ENCODE assay signal across 16 cellular contexts in genomic region chr10:105075031-105075430, GRCh38.
DNase-seq lines count a peak whose midpoint lies in the region; ATAC-seq and TF ChIP-seq lines count a peak whose summit lies in the region.
"Had no signal": no experiment of that assay in that cellular context is flagged by ENCODE, and none has a peak within 500 bp of the region (broad histone marks: within the 10 kb centered on the region; RNA-seq: fewer than 3 reads in every experiment).

No MANE protein-coding gene starts in this region.

- dilution Hi-C loops in mammary epithelial cell (cut with HindIII; ENCODE audit: low sequenced_read_pairs): no loop called here

- DNase-seq in mammary epithelial cell (peak; percentile 6), MCF 10A (ENCODE audit: unreplicated experiment) (no peak), RKO (ENCODE audit: low spot score) (peak; percentile 3), esophagus muscularis mucosa (ENCODE audit: extremely low spot score) (peak; percentile 80), renal cortical epithelial cell (ENCODE audit: low read depth) (peak; percentile 16), NCI-H69 (lab: John Stamatoyannopoulos, UW) (no peak), sciatic nerve (ENCODE audit: low spot score) (no peak)
- DNase-seq: C1 segment of cervical spinal cord; Calu3; CD4-positive, alpha-beta memory T cell; COR-L47; DMS153; DND-41; H9 had no signal

- H2AFZ ChIP-seq in mammary epithelial cell (ENCODE audit: low read depth, low read length): no peak overlapping the region
- H2AFZ ChIP-seq: GM23338 had no signal

- H3K79me2 ChIP-seq in mammary epithelial cell (ENCODE audit: insufficient read depth, low read length): no peaks in the 10 kb centered on the region

- no peak for TF ChIP-seq POLR2A in esophagus muscularis mucosa (IDR thresholded peaks at IDR 0.05; ENCODE audit: low read depth)

- no peak overlapping the region for H3K9ac ChIP-seq in mammary epithelial cell (ENCODE audit: insufficient read depth, low read length)

- H3K4me1 ChIP-seq in mammary epithelial cell (ENCODE audit: insufficient read depth, low read length) (peaks cover 19% of the 10 kb centered on the region), esophagus muscularis mucosa (no peaks in the 10 kb centered on the region)

- H3K4me2 ChIP-seq in mammary epithelial cell (ENCODE audit: insufficient read depth, low read depth, low read length): no peak overlapping the region
- H3K4me2 ChIP-seq: GM23338 had no signal

- H3K9me3 ChIP-seq in mammary epithelial cell (replicated peaks; ENCODE audit: insufficient read depth, low read length): no peaks in the 10 kb centered on the region
- H3K9me3 ChIP-seq in esophagus muscularis mucosa: no peaks in the 10 kb centered on the region

- H3K36me3 Mint-ChIP-seq in MCF 10A (ENCODE audit: insufficient read depth, unreplicated experiment): no peaks in the 10 kb centered on the region
- H3K36me3 Mint-ChIP-seq: CD4-positive, alpha-beta memory T cell had no signal

- no peaks in the 10 kb centered on the region for H3K27me3 ChIP-seq in mammary epithelial cell (ENCODE audit: insufficient read depth, low read length)
- no peaks in the 10 kb centered on the region for H3K27me3 ChIP-seq in esophagus muscularis mucosa

- H3K36me3 ChIP-seq in mammary epithelial cell (ENCODE audit: insufficient read depth, low read length) (no peaks in the 10 kb centered on the region), esophagus muscularis mucosa (no peaks in the 10 kb centered on the region)

- intact Hi-C loops in mammary epithelial cell (cut with micrococcal nuclease): no loop called here
- intact Hi-C loops in MCF 10A (cut with micrococcal nuclease): no loop called here
- intact Hi-C loops in esophagus muscularis mucosa (cut with DNase I): no loop called here
- intact Hi-C loops in sciatic nerve (cut with DNase I): no loop called here

- H4K20me1 ChIP-seq in mammary epithelial cell (ENCODE audit: insufficient read depth, low read length): no peaks in the 10 kb centered on the region

- TF ChIP-seq CTCF in mammary epithelial cell (conservative IDR thresholded peaks at IDR 0.05 in 1 of 2, IDR thresholded peaks at IDR 0.05 in 1 of 2; ENCODE audit: extremely low read depth in 1 of 2, insufficient read depth in 1 of 2, low read depth in 1 of 2, low read length in 2 of 2) (no peak), MCF 10A (IDR thresholded peaks at IDR 0.05; ENCODE audit: unreplicated experiment) (no peak), esophagus muscularis mucosa (IDR thresholded peaks at IDR 0.05) (no peak)

- H3K4me1 Mint-ChIP-seq in MCF 10A (ENCODE audit: insufficient read depth, unreplicated experiment): peaks cover 21% of the 10 kb centered on the region
- H3K4me1 Mint-ChIP-seq: CD4-positive, alpha-beta memory T cell; H9 had no signal

- H3K4me3 ChIP-seq in mammary epithelial cell (replicated peaks in 1 of 3; ENCODE audit: insufficient read depth in 1 of 3, low read depth in 2 of 3, low read length in 3 of 3): no peak overlapping the region
- no peak overlapping the region for H3K4me3 ChIP-seq in esophagus muscularis mucosa
- H3K4me3 ChIP-seq: GM23338 had no signal

- BruUV-seq in mammary epithelial cell (replicated peaks; lab: Mats Ljungman, UMichigan) (no TSS peak), MCF 10A (replicated peaks; lab: Mats Ljungman, UMichigan) (no TSS peak)

- WGBS in mammary epithelial cell (ENCODE audit: low coverage, missing lambda C conversion rate): 17% methylated on average over 1 of the region's 1 CpG
- WGBS in esophagus muscularis mucosa: 81% methylated on average over 1 of the region's 1 CpG

- no peak overlapping the region for H3K4me3 Mint-ChIP-seq in MCF 10A (ENCODE audit: unreplicated experiment)
- H3K4me3 Mint-ChIP-seq: CD4-positive, alpha-beta memory T cell; GM23338; H9 had no signal

- in situ Hi-C loops in mammary epithelial cell (cut with MboI; ENCODE audit: low sequenced_read_pairs in 2 of 2): no loop called here

- H3K9me3 Mint-ChIP-seq in MCF 10A (ENCODE audit: unreplicated experiment): no peaks in the 10 kb centered on the region
- H3K9me3 Mint-ChIP-seq: GM23338, H9 had no signal

- H3K27me3 Mint-ChIP-seq in MCF 10A (ENCODE audit: insufficient read depth, unreplicated experiment): no peaks in the 10 kb centered on the region

- no peak overlapping the region for H3K27ac Mint-ChIP-seq in MCF 10A (ENCODE audit: low read depth, unreplicated experiment)
- H3K27ac Mint-ChIP-seq: CD4-positive, alpha-beta memory T cell; GM23338; H9 had no signal

- POLR2A ChIA-PET in MCF 10A (lab: Yijun Ruan, JAX): interaction anchor here (0.6 to 1.0 kb wide), 3 partner anchors 9 to 1032 kb away, joined by 3 to 4 read pairs (median 3); no protein-coding TSS in a partner anchor

- ATAC-seq in sciatic nerve: no peak
- ATAC-seq: GM23338, HCT116 had no signal

- H3K27ac ChIP-seq in mammary epithelial cell (ENCODE audit: insufficient read depth, low read depth, low read length) (no peak overlapping the region), esophagus muscularis mucosa (replicated peaks in 1 of 4) (no peak overlapping the region)

- no peak for TF ChIP-seq EP300 in esophagus muscularis mucosa (IDR thresholded peaks at IDR 0.05)

- CTCF ChIA-PET in mammary epithelial cell (lab: Charles Lee; ENCODE audit: low non-redundant PET) (no interaction called here), MCF 10A (lab: Yijun Ruan, JAX) (interaction anchor here (0.6 to 2.2 kb wide), 3 partner anchors 11 to 188 kb away, joined by 3 to 6 read pairs (median 6); no protein-coding TSS in a partner anchor)

Comparison
In these comparisons a context has a peak if more than half of its experiments do, and no peak if none do; other contexts are left out.
1. DNase-seq: peak in mammary epithelial cell (single experiment), RKO (single experiment), esophagus muscularis mucosa (single experiment) and renal cortical epithelial cell (single experiment); none in MCF 10A (single experiment), NCI-H69 (single experiment) and sciatic nerve (single experiment).